35 cellular contexts compared by ENCODE assay signal in the genomic region with DNA sequence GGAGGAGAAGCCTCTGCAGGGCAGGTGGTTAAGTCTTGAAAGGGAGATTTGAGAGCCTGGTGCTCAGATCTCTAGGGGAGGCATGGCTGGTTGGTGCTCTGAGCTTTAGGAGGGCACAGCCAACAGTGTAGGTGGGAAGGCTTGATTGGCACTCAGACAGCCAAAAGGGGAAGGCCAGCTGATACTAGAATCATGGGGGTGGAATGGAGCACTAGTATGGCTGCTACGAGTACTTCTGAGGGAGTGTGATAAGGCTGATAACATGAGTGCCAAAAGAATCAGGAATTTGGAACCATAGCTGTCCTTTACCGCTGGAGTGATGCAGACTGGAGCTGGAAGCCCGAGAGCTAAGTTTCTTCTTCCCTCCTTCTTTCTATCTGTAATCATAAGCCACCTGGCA.
"Had no signal": no experiment of that assay in that cellular context is flagged by ENCODE, and none has a peak within 500 bp of the region (broad histone marks: within the 10 kb centered on the region; RNA-seq: fewer than 3 reads in every experiment).

No MANE protein-coding gene starts in this region.

- H3K9me3 ChIP-seq: adrenal gland, body of pancreas, breast epithelium had no signal

- H3K4me3 ChIP-seq: adrenal gland, body of pancreas, breast epithelium, cardiac muscle cell had no signal

- H3K4me1 ChIP-seq: adrenal gland, body of pancreas, breast epithelium had no signal

- DNase-seq: activated B cell treated with CpG ODN at 0.5 μM for 24 hours; activated CD4-positive, alpha-beta memory T cell treated with anti-CD3 and anti-CD28 coated beads for 36 hours; activated CD4-positive, alpha-beta T cell treated with anti-CD3 and anti-CD28 coated beads for 4 hours; activated CD4-positive, alpha-beta T cell treated with anti-CD3 and anti-CD28 coated beads, Interleukin-2, amount 10 ng/mL, durations not matched to agents 24 days and 14 days; activated CD4-positive, alpha-beta T cell treated with anti-CD3 and anti-CD28 coated beads, Interleukin-2, amount 50 U/mL, for 1 hour; activated CD4-positive, alpha-beta T cell treated with anti-CD3 and anti-CD28 coated beads, Interleukin-2, amount 50 U/mL, for 4 hours; activated CD4-positive, CD25-positive, alpha-beta regulatory T cell treated with anti-CD3 and anti-CD28 coated beads, Interleukin-2, amount 50 U/mL, for 72 hours; activated CD8-positive, alpha-beta memory T cell treated with anti-CD3 and anti-CD28 coated beads, Interleukin-2, amount 50 U/mL, for 4 hours; activated CD8-positive, alpha-beta T cell treated with anti-CD3 and anti-CD28 coated beads for 36 hours; activated effector memory CD4-positive, alpha-beta T cell treated with anti-CD3 and anti-CD28 coated beads, Interleukin-2, amount 50 U/mL, for 16 hours; activated gamma-delta T cell treated with Interleukin-2 at 50 U/mL for 16 hours; activated naive CD4-positive, alpha-beta T cell; activated naive CD4-positive, alpha-beta T cell treated with anti-CD3 and anti-CD28 coated beads for 36 hours; activated naive CD4-positive, alpha-beta T cell treated with anti-CD3 and anti-CD28 coated beads, Interleukin-2, amount 50 U/mL, for 16 hours; activated naive CD8-positive, alpha-beta T cell treated with anti-CD3 and anti-CD28 coated beads for 36 hours; activated T-cell treated with anti-CD3 and anti-CD28 coated beads for 4 hours; activated T-cell treated with anti-CD3 and anti-CD28 coated beads, Interleukin-2, amount 50 U/mL, for 1 hour; activated T-cell treated with anti-CD3 and anti-CD28 coated beads, Interleukin-2, amount 50 U/mL, for 4 hours; activated T-cell treated with anti-CD3 and anti-CD28 coated beads, Interleukin-2, amount 50 U/mL, for 72 hours; adrenal gland; amniotic stem cell; aorta; body of pancreas; brain microvascular endothelial cell; caudate nucleus; cerebellar nuclear complex; T-helper 2 cell; T-helper 9 cell had no signal

- ATAC-seq: activated CD8-positive, alpha-beta T cell treated with anti-CD3 and anti-CD28 coated beads for 36 hours; activated naive CD4-positive, alpha-beta T cell treated with anti-CD3 and anti-CD28 coated beads, Interleukin-2, amount 50 U/mL, for 72 hours; activated T-cell treated with anti-CD3 and anti-CD28 coated beads, Interleukin-2, amount 50 U/mL, for 4 hours; activated T-cell treated with anti-CD3 and anti-CD28 coated beads, Interleukin-2, amount 50 U/mL, for 72 hours; activated T-helper 17 cell treated with anti-CD3 and anti-CD28 coated beads, Interleukin-2, amount 50 U/mL, for 72 hours; body of pancreas had no signal

- H3K36me3 ChIP-seq: adrenal gland, brain microvascular endothelial cell, breast epithelium, cardiac muscle cell had no signal

- H3K27ac ChIP-seq: adrenal gland, body of pancreas, brain microvascular endothelial cell, breast epithelium, cardiac muscle cell, VCaP had no signal

- H3K27me3 ChIP-seq: adrenal gland, body of pancreas, brain microvascular endothelial cell, breast epithelium, cardiac muscle cell had no signal

- FAIRE-seq: astrocyte, TTC549 had no signal
